Comparison of ENCODE assay signal across 8 cellular contexts in the genomic region with DNA sequence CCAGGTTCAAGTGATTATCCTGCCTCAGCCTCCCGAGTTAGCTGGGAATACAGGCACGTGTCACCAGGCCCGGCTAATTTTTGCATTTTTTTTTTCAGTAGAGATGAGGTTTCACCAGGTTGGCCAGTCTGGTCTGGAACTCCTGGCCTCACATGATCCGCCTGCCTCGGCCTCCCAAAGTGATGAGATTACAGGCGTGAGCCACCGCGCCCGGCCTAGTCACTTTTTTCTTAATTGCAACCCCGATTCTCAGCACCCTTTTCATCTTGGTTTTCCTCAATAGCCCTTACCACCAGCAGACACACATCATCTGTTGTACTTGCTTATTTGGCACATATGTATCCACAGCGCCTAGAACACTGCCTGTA. TPM values are rescaled to one million over a fixed set of nuclear protein-coding genes. Genes with fewer than 3 reads are reported as not detected.
DNase-seq lines count a peak whose midpoint lies in the region; ATAC-seq and TF ChIP-seq lines count a peak whose summit lies in the region.

No MANE protein-coding gene starts in this region.

- H3K27me3 Mint-ChIP-seq in activated CD8-positive, alpha-beta T cell treated with anti-CD3 and anti-CD28 coated beads, Interleukin-2, amount 10 ng/mL, durations not matched to agents 7 days and 5 days (ENCODE audit: low read depth): no peaks in the 10 kb centered on the region

- H3K27ac ChIP-seq in spleen: peak overlapping the region in 7 of 8 donors; percentile 81 to 92 (median 87)

- peaks cover 11 to 52% (median 36%) of the 10 kb centered on the region in 6 donors for H3K4me1 ChIP-seq in spleen

- peak overlapping the region; percentile 91 for H3K4me3 Mint-ChIP-seq in activated CD8-positive, alpha-beta T cell treated with anti-CD3 and anti-CD28 coated beads, Interleukin-2, amount 10 ng/mL, durations not matched to agents 7 days and 5 days

- peaks cover 0 to 30% (median 23%) of the 10 kb centered on the region in 6 donors for H3K36me3 ChIP-seq in spleen

- CTCF ChIA-PET in HEK293T (lab: Yijun Ruan, JAX): no interaction called here
- CTCF ChIA-PET in activated CD8-positive, alpha-beta T cell treated with anti-CD3 and anti-CD28 coated beads, Interleukin-2, amount 10 ng/mL, durations not matched to agents 7 days and 5 days (lab: Charles Lee): interaction anchor here (1.3 to 3.3 kb wide), 2 partner anchors 18 to 66 kb away, joined by 4 to 13 read pairs; no protein-coding TSS in a partner anchor

- H3K36me3 Mint-ChIP-seq in activated CD8-positive, alpha-beta T cell treated with anti-CD3 and anti-CD28 coated beads, Interleukin-2, amount 10 ng/mL, durations not matched to agents 7 days and 5 days (ENCODE audit: low read depth): peaks cover 40% of the 10 kb centered on the region

- peak overlapping the region; percentile 91 for H3K27ac Mint-ChIP-seq in activated CD8-positive, alpha-beta T cell treated with anti-CD3 and anti-CD28 coated beads, Interleukin-2, amount 10 ng/mL, durations not matched to agents 7 days and 5 days

- DNase-seq in HEK293T (ENCODE audit: extremely low spot score): no peak
- no peak for DNase-seq in activated CD8-positive, alpha-beta T cell treated with anti-CD3 and anti-CD28 coated beads, Interleukin-2, amount 10 ng/mL, durations not matched to agents 7 days and 5 days
- DNase-seq in spleen: no peak
- DNase-seq in NCI-H748 (lab: John Stamatoyannopoulos, UW; ENCODE audit: unreplicated experiment): no peak
- no peak for DNase-seq in KBM-7

- TF ChIP-seq CTCF in spleen (IDR thresholded peaks at IDR 0.05 in 8 of 11, conservative IDR thresholded peaks at IDR 0.05 in 3 of 11): no peak

- H3K4me3 ChIP-seq in iPS-11a (ENCODE audit: low read depth, low read length) (peak overlapping the region; percentile 35), spleen (peak overlapping the region; percentile 82 to 100 (median 98))

- in situ Hi-C loops in KBM-7 (cut with MboI; ENCODE audit: low pct_unique_long_range_greater_than_20kb, low sequenced_read_pairs): no loop called here

- H3K27me3 ChIP-seq in spleen (replicated peaks in 1 of 7): no peaks in the 10 kb centered on the region

- ATAC-seq in activated CD8-positive, alpha-beta T cell treated with anti-CD3 and anti-CD28 coated beads, Interleukin-2, amount 10 ng/mL, durations not matched to agents 7 days and 5 days: no peak
- ATAC-seq in HG02884 (IDR thresholded peaks at IDR 0.05; ENCODE audit: unreplicated experiment) (no peak), HG03095 (IDR thresholded peaks at IDR 0.05; ENCODE audit: unreplicated experiment) (no peak)

- H3K9me3 ChIP-seq in spleen: no peaks in the 10 kb centered on the region

- no peak for TF ChIP-seq POLR2A in spleen (IDR thresholded peaks at IDR 0.05)

- 68 to 72% (median 69%) methylated on average over 11 of the region's 11 CpGs for WGBS in spleen, 5 donors

- peaks cover 63% of the 10 kb centered on the region for H3K4me1 Mint-ChIP-seq in activated CD8-positive, alpha-beta T cell treated with anti-CD3 and anti-CD28 coated beads, Interleukin-2, amount 10 ng/mL, durations not matched to agents 7 days and 5 days (ENCODE audit: low read depth)

- no peaks in the 10 kb centered on the region for H3K9me3 Mint-ChIP-seq in activated CD8-positive, alpha-beta T cell treated with anti-CD3 and anti-CD28 coated beads, Interleukin-2, amount 10 ng/mL, durations not matched to agents 7 days and 5 days (ENCODE audit: insufficient read depth)

- POLR2A ChIA-PET in HEK293T (lab: Yijun Ruan, JAX): interaction anchor here (1.0 to 1.5 kb wide), 3 partner anchors 9 to 185 kb away, joined by 3 to 5 read pairs (median 3); a partner anchor contains a TSS
- POLR2A ChIA-PET in activated CD8-positive, alpha-beta T cell treated with anti-CD3 and anti-CD28 coated beads, Interleukin-2, amount 10 ng/mL, durations not matched to agents 7 days and 5 days (lab: Charles Lee): interaction anchor here (0.9 to 1.7 kb wide), 4 partner anchors 9 to 64 kb away, joined by 3 to 7 read pairs (median 5); a partner anchor contains a TSS

- intact Hi-C loops in spleen (cut with DNase I; ENCODE audit: low total_unique reads): no loop called here

TF ChIP-seq in HEK293T, 16 proteins besides CTCF, POLR2A, EP300 and RAD21:
- no peak for TF ChIP-seq FOXK2 (IDR thresholded peaks at IDR 0.05)
- TF ChIP-seq ZNF384 (IDR thresholded peaks at IDR 0.05): 0 out of 2 replicates have a peak, but pooled peaks have one; percentile 11

RNA-seq across cellular contexts. Expression of a gene that starts 0.6 kb away (rescaled TPM):
- total RNA-seq in activated CD8-positive, alpha-beta T cell treated with anti-CD3 and anti-CD28 coated beads, Interleukin-2, amount 10 ng/mL, durations not matched to agents 7 days and 5 days: 100 to 1,000 TPM; 661 to 697 TPM
- 100 to 1,000 TPM in 6 of 7 donors, 10 to 100 TPM in 1; 96.6 to 257 (median 171) TPM for total RNA-seq in spleen
- polyA plus RNA-seq in spleen: 10 to 100 TPM; 57.5 to 76.9 (median 63.7) TPM

RNA-seq across cellular contexts. Expression of a gene that starts 39.8 kb away (rescaled TPM):
- total RNA-seq in activated CD8-positive, alpha-beta T cell treated with anti-CD3 and anti-CD28 coated beads, Interleukin-2, amount 10 ng/mL, durations not matched to agents 7 days and 5 days: 10 to 100 TPM; 12.9 to 13.3 TPM
- total RNA-seq in spleen: 10 to 100 TPM in 4 of 7 donors, 1 to 10 TPM in 3; 5.2 to 19.7 (median 10.7) TPM
- polyA plus RNA-seq in spleen: 10 to 100 TPM; 11.1 to 13.3 (median 12.8) TPM
